1 cellular context compared by ENCODE assay signal in genomic region chr19:2619076-2619475, GRCh38.
TF ChIP-seq lines count a peak whose summit lies in the region.

No MANE protein-coding gene starts in this region.

TF ChIP-seq in K562, 482 proteins besides CTCF, POLR2A, EP300 and RAD21 (continued from another document and continues in another):
- TF ChIP-seq, protein P1, sequence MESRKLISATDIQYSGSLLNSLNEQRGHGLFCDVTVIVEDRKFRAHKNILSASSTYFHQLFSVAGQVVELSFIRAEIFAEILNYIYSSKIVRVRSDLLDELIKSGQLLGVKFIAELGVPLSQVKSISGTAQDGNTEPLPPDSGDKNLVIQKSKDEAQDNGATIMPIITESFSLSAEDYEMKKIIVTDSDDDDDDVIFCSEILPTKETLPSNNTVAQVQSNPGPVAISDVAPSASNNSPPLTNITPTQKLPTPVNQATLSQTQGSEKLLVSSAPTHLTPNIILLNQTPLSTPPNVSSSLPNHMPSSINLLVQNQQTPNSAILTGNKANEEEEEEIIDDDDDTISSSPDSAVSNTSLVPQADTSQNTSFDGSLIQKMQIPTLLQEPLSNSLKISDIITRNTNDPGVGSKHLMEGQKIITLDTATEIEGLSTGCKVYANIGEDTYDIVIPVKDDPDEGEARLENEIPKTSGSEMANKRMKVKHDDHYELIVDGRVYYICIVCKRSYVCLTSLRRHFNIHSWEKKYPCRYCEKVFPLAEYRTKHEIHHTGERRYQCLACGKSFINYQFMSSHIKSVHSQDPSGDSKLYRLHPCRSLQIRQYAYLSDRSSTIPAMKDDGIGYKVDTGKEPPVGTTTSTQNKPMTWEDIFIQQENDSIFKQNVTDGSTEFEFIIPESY (CRISPR knock-in tag; IDR thresholded peaks at IDR 0.05): no peak
- TF ChIP-seq, protein P2, sequence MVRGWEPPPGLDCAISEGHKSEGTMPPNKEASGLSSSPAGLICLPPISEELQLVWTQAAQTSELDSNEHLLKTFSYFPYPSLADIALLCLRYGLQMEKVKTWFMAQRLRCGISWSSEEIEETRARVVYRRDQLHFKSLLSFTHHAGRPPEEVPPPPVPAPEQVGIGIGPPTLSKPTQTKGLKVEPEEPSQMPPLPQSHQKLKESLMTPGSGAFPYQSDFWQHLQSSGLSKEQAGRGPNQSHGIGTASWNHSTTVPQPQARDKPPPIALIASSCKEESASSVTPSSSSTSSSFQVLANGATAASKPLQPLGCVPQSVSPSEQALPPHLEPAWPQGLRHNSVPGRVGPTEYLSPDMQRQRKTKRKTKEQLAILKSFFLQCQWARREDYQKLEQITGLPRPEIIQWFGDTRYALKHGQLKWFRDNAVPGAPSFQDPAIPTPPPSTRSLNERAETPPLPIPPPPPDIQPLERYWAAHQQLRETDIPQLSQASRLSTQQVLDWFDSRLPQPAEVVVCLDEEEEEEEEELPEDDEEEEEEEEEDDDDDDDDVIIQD (CRISPR knock-in tag; IDR thresholded peaks at IDR 0.05): no peak
- no peak for TF ChIP-seq RBBP5 (IDR thresholded peaks at IDR 0.05; ENCODE audit: borderline replicate concordance, insufficient read depth, low read length, poor library complexity, severe bottlenecking)
- TF ChIP-seq KLF13 (tag; IDR thresholded peaks at IDR 0.05; ENCODE audit: borderline replicate concordance, low read depth): peak; percentile 87; the same call in 1 of the 2 replicates
- peak; percentile 59 for TF ChIP-seq ZNF316 (IDR thresholded peaks at IDR 0.05)
- TF ChIP-seq CHCHD3 (CRISPR knock-in tag; IDR thresholded peaks at IDR 0.05): no peak
- no peak for TF ChIP-seq TAF9B (IDR thresholded peaks at IDR 0.05; ENCODE audit: partially characterized antibody)
- no peak for TF ChIP-seq ZNF655 (CRISPR knock-in tag; IDR thresholded peaks at IDR 0.05)
- no peak for TF ChIP-seq KLF16 (IDR thresholded peaks at IDR 0.05)
- 0 out of 2 replicates have a peak, but pooled peaks have one; percentile 7 for TF ChIP-seq NFE2 (IDR thresholded peaks at IDR 0.05; ENCODE audit: low read depth)
- no peak for TF ChIP-seq HLTF (IDR thresholded peaks at IDR 0.05)
- peak; percentile 54; the same call in 1 of the 2 replicates for TF ChIP-seq MAFF (IDR thresholded peaks at IDR 0.05; ENCODE audit: low read length)
- no peak for TF ChIP-seq ELK1 (CRISPR knock-in tag; IDR thresholded peaks at IDR 0.05)
- TF ChIP-seq MIER1 (IDR thresholded peaks at IDR 0.05; ENCODE audit: low read depth): no peak
- no peak for TF ChIP-seq ZNF12 (CRISPR knock-in tag; IDR thresholded peaks at IDR 0.05)
- TF ChIP-seq ZNF121 (CRISPR knock-in tag; conservative IDR thresholded peaks at IDR 0.05): no peak
- no peak for TF ChIP-seq BACH1 (tag; IDR thresholded peaks at IDR 0.05)
- TF ChIP-seq, protein P3, sequence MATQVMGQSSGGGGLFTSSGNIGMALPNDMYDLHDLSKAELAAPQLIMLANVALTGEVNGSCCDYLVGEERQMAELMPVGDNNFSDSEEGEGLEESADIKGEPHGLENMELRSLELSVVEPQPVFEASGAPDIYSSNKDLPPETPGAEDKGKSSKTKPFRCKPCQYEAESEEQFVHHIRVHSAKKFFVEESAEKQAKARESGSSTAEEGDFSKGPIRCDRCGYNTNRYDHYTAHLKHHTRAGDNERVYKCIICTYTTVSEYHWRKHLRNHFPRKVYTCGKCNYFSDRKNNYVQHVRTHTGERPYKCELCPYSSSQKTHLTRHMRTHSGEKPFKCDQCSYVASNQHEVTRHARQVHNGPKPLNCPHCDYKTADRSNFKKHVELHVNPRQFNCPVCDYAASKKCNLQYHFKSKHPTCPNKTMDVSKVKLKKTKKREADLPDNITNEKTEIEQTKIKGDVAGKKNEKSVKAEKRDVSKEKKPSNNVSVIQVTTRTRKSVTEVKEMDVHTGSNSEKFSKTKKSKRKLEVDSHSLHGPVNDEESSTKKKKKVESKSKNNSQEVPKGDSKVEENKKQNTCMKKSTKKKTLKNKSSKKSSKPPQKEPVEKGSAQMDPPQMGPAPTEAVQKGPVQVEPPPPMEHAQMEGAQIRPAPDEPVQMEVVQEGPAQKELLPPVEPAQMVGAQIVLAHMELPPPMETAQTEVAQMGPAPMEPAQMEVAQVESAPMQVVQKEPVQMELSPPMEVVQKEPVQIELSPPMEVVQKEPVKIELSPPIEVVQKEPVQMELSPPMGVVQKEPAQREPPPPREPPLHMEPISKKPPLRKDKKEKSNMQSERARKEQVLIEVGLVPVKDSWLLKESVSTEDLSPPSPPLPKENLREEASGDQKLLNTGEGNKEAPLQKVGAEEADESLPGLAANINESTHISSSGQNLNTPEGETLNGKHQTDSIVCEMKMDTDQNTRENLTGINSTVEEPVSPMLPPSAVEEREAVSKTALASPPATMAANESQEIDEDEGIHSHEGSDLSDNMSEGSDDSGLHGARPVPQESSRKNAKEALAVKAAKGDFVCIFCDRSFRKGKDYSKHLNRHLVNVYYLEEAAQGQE (CRISPR knock-in tag; IDR thresholded peaks at IDR 0.05; ENCODE audit: low read depth): no peak
- no peak for TF ChIP-seq POU5F1 (IDR thresholded peaks at IDR 0.05; ENCODE audit: borderline replicate concordance, low read depth, low read length, partially characterized antibody)
- TF ChIP-seq ZNF398 (CRISPR knock-in tag; IDR thresholded peaks at IDR 0.05): no peak
- TF ChIP-seq ZKSCAN8 (CRISPR knock-in tag; IDR thresholded peaks at IDR 0.05): no peak
- TF ChIP-seq THAP7 (CRISPR knock-in tag; IDR thresholded peaks at IDR 0.05): no peak
- no peak for TF ChIP-seq USF1 (CRISPR knock-in tag; IDR thresholded peaks at IDR 0.05)
- TF ChIP-seq BHLHE40 (IDR thresholded peaks at IDR 0.05; ENCODE audit: low read length): no peak
- TF ChIP-seq, protein P4, sequence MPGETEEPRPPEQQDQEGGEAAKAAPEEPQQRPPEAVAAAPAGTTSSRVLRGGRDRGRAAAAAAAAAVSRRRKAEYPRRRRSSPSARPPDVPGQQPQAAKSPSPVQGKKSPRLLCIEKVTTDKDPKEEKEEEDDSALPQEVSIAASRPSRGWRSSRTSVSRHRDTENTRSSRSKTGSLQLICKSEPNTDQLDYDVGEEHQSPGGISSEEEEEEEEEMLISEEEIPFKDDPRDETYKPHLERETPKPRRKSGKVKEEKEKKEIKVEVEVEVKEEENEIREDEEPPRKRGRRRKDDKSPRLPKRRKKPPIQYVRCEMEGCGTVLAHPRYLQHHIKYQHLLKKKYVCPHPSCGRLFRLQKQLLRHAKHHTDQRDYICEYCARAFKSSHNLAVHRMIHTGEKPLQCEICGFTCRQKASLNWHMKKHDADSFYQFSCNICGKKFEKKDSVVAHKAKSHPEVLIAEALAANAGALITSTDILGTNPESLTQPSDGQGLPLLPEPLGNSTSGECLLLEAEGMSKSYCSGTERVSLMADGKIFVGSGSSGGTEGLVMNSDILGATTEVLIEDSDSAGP (CRISPR knock-in tag; IDR thresholded peaks at IDR 0.05): no peak
- TF ChIP-seq ZNF239 (CRISPR knock-in tag; IDR thresholded peaks at IDR 0.05): no peak
- no peak for TF ChIP-seq MEF2A (IDR thresholded peaks at IDR 0.05; ENCODE audit: control insufficient read depth, low read depth, low read length)
- TF ChIP-seq MED1 (CRISPR knock-in tag; IDR thresholded peaks at IDR 0.05; ENCODE audit: borderline replicate concordance): no peak
- no peak for TF ChIP-seq NCOA4 (IDR thresholded peaks at IDR 0.05; ENCODE audit: partially characterized antibody)
- TF ChIP-seq HDAC8 (tag; IDR thresholded peaks at IDR 0.05): no peak
- TF ChIP-seq CC2D1A (IDR thresholded peaks at IDR 0.05): no peak
- no peak for TF ChIP-seq TOE1 (IDR thresholded peaks at IDR 0.05; ENCODE audit: borderline replicate concordance)
- no peak for TF ChIP-seq TOE1 (CRISPR knock-in tag; IDR thresholded peaks at IDR 0.05; ENCODE audit: borderline replicate concordance, low read depth)
- no peak for TF ChIP-seq NR4A1 (CRISPR knock-in tag; IDR thresholded peaks at IDR 0.05)
- no peak for TF ChIP-seq NR4A1 (tag; IDR thresholded peaks at IDR 0.05)
- no peak for TF ChIP-seq STAT5B (CRISPR knock-in tag; IDR thresholded peaks at IDR 0.05)
- peak; percentile 76; the same call in 1 of the 2 replicates for TF ChIP-seq KLF1 (tag; IDR thresholded peaks at IDR 0.05)
- no peak for TF ChIP-seq CCNT2 (IDR thresholded peaks at IDR 0.05; ENCODE audit: borderline replicate concordance, extremely low read depth, insufficient read length, low read depth, low read length)
- TF ChIP-seq, protein P5, sequence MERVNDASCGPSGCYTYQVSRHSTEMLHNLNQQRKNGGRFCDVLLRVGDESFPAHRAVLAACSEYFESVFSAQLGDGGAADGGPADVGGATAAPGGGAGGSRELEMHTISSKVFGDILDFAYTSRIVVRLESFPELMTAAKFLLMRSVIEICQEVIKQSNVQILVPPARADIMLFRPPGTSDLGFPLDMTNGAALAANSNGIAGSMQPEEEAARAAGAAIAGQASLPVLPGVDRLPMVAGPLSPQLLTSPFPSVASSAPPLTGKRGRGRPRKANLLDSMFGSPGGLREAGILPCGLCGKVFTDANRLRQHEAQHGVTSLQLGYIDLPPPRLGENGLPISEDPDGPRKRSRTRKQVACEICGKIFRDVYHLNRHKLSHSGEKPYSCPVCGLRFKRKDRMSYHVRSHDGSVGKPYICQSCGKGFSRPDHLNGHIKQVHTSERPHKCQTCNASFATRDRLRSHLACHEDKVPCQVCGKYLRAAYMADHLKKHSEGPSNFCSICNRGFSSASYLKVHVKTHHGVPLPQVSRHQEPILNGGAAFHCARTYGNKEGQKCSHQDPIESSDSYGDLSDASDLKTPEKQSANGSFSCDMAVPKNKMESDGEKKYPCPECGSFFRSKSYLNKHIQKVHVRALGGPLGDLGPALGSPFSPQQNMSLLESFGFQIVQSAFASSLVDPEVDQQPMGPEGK (CRISPR knock-in tag; IDR thresholded peaks at IDR 0.05; ENCODE audit: borderline replicate concordance): no peak
- TF ChIP-seq ZC3H8 (IDR thresholded peaks at IDR 0.05): no peak
- no peak for TF ChIP-seq PML (IDR thresholded peaks at IDR 0.05; ENCODE audit: low read length)
- TF ChIP-seq LEF1 (IDR thresholded peaks at IDR 0.05): no peak
- no peak for TF ChIP-seq ZNF408 (CRISPR knock-in tag; IDR thresholded peaks at IDR 0.05; ENCODE audit: low read depth)
- peak; percentile 64 for TF ChIP-seq MEIS2 (IDR thresholded peaks at IDR 0.05; ENCODE audit: partially characterized antibody)
- TF ChIP-seq PURB (CRISPR knock-in tag; IDR thresholded peaks at IDR 0.05; ENCODE audit: low read depth): no peak
- TF ChIP-seq HNRNPK (IDR thresholded peaks at IDR 0.05; ENCODE audit: low read depth, low read length, poor library complexity, severe bottlenecking): no peak
- TF ChIP-seq TEAD4 (IDR thresholded peaks at IDR 0.05; ENCODE audit: low read length): no peak
- no peak for TF ChIP-seq TEAD4 (CRISPR knock-in tag; IDR thresholded peaks at IDR 0.05; ENCODE audit: borderline replicate concordance)
- no peak for TF ChIP-seq TCFL5 (CRISPR knock-in tag; conservative IDR thresholded peaks at IDR 0.05)
- TF ChIP-seq ERF (CRISPR knock-in tag; IDR thresholded peaks at IDR 0.05): no peak
- no peak for TF ChIP-seq RBM25 (IDR thresholded peaks at IDR 0.05; ENCODE audit: low read depth, low read length, severe bottlenecking)
- no peak for TF ChIP-seq DNMT1 (IDR thresholded peaks at IDR 0.05)
- TF ChIP-seq CHD1 (IDR thresholded peaks at IDR 0.05; ENCODE audit: low read length): no peak
- no peak for TF ChIP-seq SP2 (IDR thresholded peaks at IDR 0.05; ENCODE audit: extremely low read depth, low read depth, low read length, poor library complexity, severe bottlenecking)
- no peak for TF ChIP-seq HES1 (IDR thresholded peaks at IDR 0.05; ENCODE audit: low read depth)
- TF ChIP-seq CCAR2 (IDR thresholded peaks at IDR 0.05; ENCODE audit: low read depth, low read length): no peak
